In the genomic region with DNA sequence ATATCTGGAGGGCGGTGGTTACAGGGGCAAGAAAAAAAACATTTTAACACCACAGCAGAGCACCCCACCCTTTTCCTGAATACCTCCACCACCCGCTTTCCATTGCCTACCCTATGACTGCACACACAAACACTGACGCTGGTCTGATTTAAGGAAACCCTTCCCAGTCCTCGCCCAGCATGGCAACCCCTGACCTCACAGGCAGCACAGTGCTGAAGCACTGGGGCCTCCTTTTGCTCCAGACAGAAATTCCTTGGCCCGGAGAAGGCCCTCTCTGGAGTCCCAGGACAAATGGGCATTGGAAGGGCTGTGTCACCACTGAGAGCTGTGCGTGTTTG, we compare ENCODE assay signal across 15 cellular contexts. TPM values are rescaled to one million over a fixed set of nuclear protein-coding genes. Genes with fewer than 3 reads are reported as not detected.
DNase-seq lines count a peak whose midpoint lies in the region; ATAC-seq and TF ChIP-seq lines count a peak whose summit lies in the region.
"Had no signal": no experiment of that assay in that cellular context is flagged by ENCODE, and none has a peak within 500 bp of the region (broad histone marks: within the 10 kb centered on the region; RNA-seq: fewer than 3 reads in every experiment).

No MANE protein-coding gene starts in this region.

- H3K27ac ChIP-seq in breast epithelium (peak overlapping the region in 1 of 2 donors; percentile 75), body of pancreas (no peak overlapping the region), lung (ENCODE audit: low read depth in 1 of 2, low read length in 1 of 2) (peak overlapping the region in 1 of 2 donors; percentile 12), aorta (ENCODE audit: low read depth in 1 of 2, low read length in 2 of 2) (no peak overlapping the region), dorsolateral prefrontal cortex (peak overlapping the region in 1 of 59 donors; percentile 89)
- H3K27ac ChIP-seq: thoracic aorta had no signal

- H3K27me3 ChIP-seq in breast epithelium, result no peaks in the 10 kb centered on the region
- no peaks in the 10 kb centered on the region for H3K27me3 ChIP-seq in body of pancreas
- no peaks in the 10 kb centered on the region for H3K27me3 ChIP-seq in lung (ENCODE audit: control insufficient read depth, insufficient read depth)
- H3K27me3 ChIP-seq in aorta (ENCODE audit: control insufficient read depth in 1 of 2, insufficient read depth in 2 of 2, low read length in 1 of 2), result no peaks in the 10 kb centered on the region
- no peaks in the 10 kb centered on the region for H3K27me3 ChIP-seq in dorsolateral prefrontal cortex

- WGBS in body of pancreas, 2 donors, result 91 to 96% methylated on average over 6 of the region's 6 CpGs
- 66 to 68% methylated on average over 6 of the region's 6 CpGs for WGBS in lung, 2 donors
- 90 to 91% methylated on average over 6 of the region's 6 CpGs for WGBS in aorta, 2 donors

- DNase-seq in MCF 10A (ENCODE audit: unreplicated experiment) (no peak), breast epithelium (ENCODE audit: low spot score in 2 of 2) (no peak), body of pancreas (no peak), lung (ENCODE audit: low spot score) (no peak), aorta (no peak), dorsolateral prefrontal cortex (no peak), iPS-NIHi7 (ENCODE audit: extremely low spot score) (no peak)
- DNase-seq: DND-41, glutamatergic neuron, IMR-90, NCI-H1417, NCI-H446 had no signal

- TF ChIP-seq CTCF in MCF 10A (IDR thresholded peaks at IDR 0.05; ENCODE audit: unreplicated experiment) (no peak), breast epithelium (IDR thresholded peaks at IDR 0.05) (no peak), body of pancreas (IDR thresholded peaks at IDR 0.05) (no peak), lung (IDR thresholded peaks at IDR 0.05; ENCODE audit: control extremely low read depth, extremely low read depth) (no peak), dorsolateral prefrontal cortex (IDR thresholded peaks at IDR 0.05 in 54 of 56, conservative IDR thresholded peaks at IDR 0.05 in 2 of 56; ENCODE audit: low read depth in 1 of 56, partially characterized antibody in 56 of 56) (no peak)

- CTCF ChIA-PET in MCF 10A (lab: Yijun Ruan, JAX), result no interaction called here

- peak; percentile 16 for ATAC-seq in body of pancreas
- ATAC-seq in lung (ENCODE audit: insufficient read depth, low FRiP score), result peak; percentile 29
- peak; percentile 66 for ATAC-seq in aorta (ENCODE audit: low FRiP score)
- no peak for ATAC-seq in HG03565 (IDR thresholded peaks at IDR 0.05; ENCODE audit: unreplicated experiment)

- BruUV-seq in MCF 10A (replicated peaks; lab: Mats Ljungman, UMichigan), result no TSS peak

- H3K36me3 Mint-ChIP-seq in MCF 10A (ENCODE audit: insufficient read depth, unreplicated experiment), result no peaks in the 10 kb centered on the region
- H3K36me3 Mint-ChIP-seq: brain had no signal

- intact Hi-C loops in MCF 10A (cut with micrococcal nuclease), result no loop called here
- intact Hi-C loops in breast epithelium (cut with DNase I; ENCODE audit: low total_unique reads), result no loop called here
- intact Hi-C loops in body of pancreas (cut with DNase I), result no loop called here
- intact Hi-C loops in aorta (cut with DNase I), result no loop called here
- intact Hi-C loops in dorsolateral prefrontal cortex (cut with DNase I), result no loop called here

- H3K9me3 Mint-ChIP-seq in MCF 10A (ENCODE audit: unreplicated experiment), result no peaks in the 10 kb centered on the region

- H3K36me3 ChIP-seq in breast epithelium (no peaks in the 10 kb centered on the region), body of pancreas (replicated peaks in 1 of 2; ENCODE audit: insufficient read depth in 1 of 2, low read depth in 2 of 2) (no peaks in the 10 kb centered on the region), lung (ENCODE audit: control insufficient read depth in 2 of 2, insufficient read depth in 2 of 2, low read length in 2 of 2) (no peaks in the 10 kb centered on the region), aorta (ENCODE audit: control insufficient read depth in 1 of 2, insufficient read depth in 2 of 2, low read length in 1 of 2) (no peaks in the 10 kb centered on the region)
- H3K36me3 ChIP-seq: thoracic aorta had no signal

- peaks cover 0 to 4% of the 10 kb centered on the region in 2 donors for H3K4me1 ChIP-seq in breast epithelium
- peaks cover 15% of the 10 kb centered on the region for H3K4me1 ChIP-seq in body of pancreas
- peaks cover 0 to 18% of the 10 kb centered on the region in 2 donors for H3K4me1 ChIP-seq in lung (ENCODE audit: control insufficient read depth in 2 of 2, insufficient read depth in 2 of 2, low read length in 2 of 2)
- no peaks in the 10 kb centered on the region for H3K4me1 ChIP-seq in aorta (ENCODE audit: control insufficient read depth in 1 of 2, insufficient read depth in 2 of 2, low read length in 2 of 2)

- H3K27me3 Mint-ChIP-seq in MCF 10A (ENCODE audit: insufficient read depth, unreplicated experiment), result no peaks in the 10 kb centered on the region

- no peak overlapping the region for H3K4me3 Mint-ChIP-seq in MCF 10A (ENCODE audit: unreplicated experiment)
- H3K4me3 Mint-ChIP-seq: brain had no signal

- TF ChIP-seq POLR2A in breast epithelium (IDR thresholded peaks at IDR 0.05) (no peak), body of pancreas (IDR thresholded peaks at IDR 0.05) (no peak)

- peak overlapping the region; percentile 37 for H3K27ac Mint-ChIP-seq in MCF 10A (ENCODE audit: low read depth, unreplicated experiment)

- H3K4me1 Mint-ChIP-seq in MCF 10A (ENCODE audit: insufficient read depth, unreplicated experiment), result peaks cover 33% of the 10 kb centered on the region

- POLR2A ChIA-PET in MCF 10A (lab: Yijun Ruan, JAX), result interaction anchor here (1.0 kb wide), 1 partner anchor 44 kb away, joined by 3 read pairs; no protein-coding TSS in a partner anchor

- no peaks in the 10 kb centered on the region for H3K9me3 ChIP-seq in breast epithelium
- no peaks in the 10 kb centered on the region for H3K9me3 ChIP-seq in body of pancreas
- H3K9me3 ChIP-seq in lung (ENCODE audit: control insufficient read depth in 2 of 2, insufficient read depth in 1 of 2, low read length in 1 of 2), result no peaks in the 10 kb centered on the region
- no peaks in the 10 kb centered on the region for H3K9me3 ChIP-seq in aorta (ENCODE audit: control insufficient read depth, low read length)
- H3K9me3 ChIP-seq: thoracic aorta had no signal

- H3K4me3 ChIP-seq in breast epithelium (no peak overlapping the region), body of pancreas (no peak overlapping the region), lung (no peak overlapping the region), aorta (ENCODE audit: low read length in 2 of 2) (no peak overlapping the region), dorsolateral prefrontal cortex (no peak overlapping the region)
- H3K4me3 ChIP-seq: thoracic aorta had no signal

RNA-seq across cellular contexts. Expression of gene DUSP5, which starts 39.2 kb away (rescaled TPM):
- 61.0 and 106 TPM in 2 replicates for total RNA-seq in MCF 10A (2022)
- total RNA-seq in breast epithelium, result 10 to 100 TPM in 2 of 3 donors, 1 to 10 TPM in 1; 3.8 to 35.4 (median 26.9) TPM
- 1 to 10 TPM; 6.2 to 9.2 TPM for total RNA-seq in body of pancreas
- total RNA-seq in lung, result 10 to 100 TPM; 10.3 to 13.5 TPM
- 10 to 100 TPM; 12.3 to 16.4 TPM for polyA plus RNA-seq in lung
- total RNA-seq in aorta, result 10 to 100 TPM; 10.4 to 30.3 TPM
- 1 to 10 TPM; 3.8 to 4.0 TPM for polyA plus RNA-seq in aorta
- 10 to 100 TPM in 33 of 120 experiments, 1 to 10 TPM in 87; 3.1 to 34.1 (median 7.7) TPM for total RNA-seq in dorsolateral prefrontal cortex
